ENCODE assay signal across 1 cellular context in the genomic region with DNA sequence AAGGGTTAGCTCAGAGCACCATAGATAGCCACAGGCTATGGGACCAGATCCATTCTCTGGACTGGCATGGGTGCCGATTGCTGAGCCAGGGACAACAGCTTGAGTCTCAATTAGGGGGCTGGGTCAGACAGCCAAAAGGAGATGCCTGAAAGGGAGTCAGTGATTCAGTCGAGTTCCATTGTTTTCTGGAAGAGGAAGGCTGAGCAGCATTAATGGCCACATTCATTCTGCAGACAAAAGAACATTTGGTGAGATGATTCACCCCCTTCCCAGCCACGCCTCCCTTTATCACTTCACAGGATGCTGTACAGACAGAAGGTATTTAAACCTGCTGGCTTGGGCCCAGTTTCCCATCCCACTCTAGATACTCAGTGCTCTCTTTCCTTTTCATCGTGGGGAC.
TF ChIP-seq lines count a peak whose summit lies in the region.

No MANE protein-coding gene starts in this region.

TF ChIP-seq in HCT116, 20 proteins besides CTCF, POLR2A, EP300 and RAD21 (continued from another document):
- TF ChIP-seq, protein P1, sequence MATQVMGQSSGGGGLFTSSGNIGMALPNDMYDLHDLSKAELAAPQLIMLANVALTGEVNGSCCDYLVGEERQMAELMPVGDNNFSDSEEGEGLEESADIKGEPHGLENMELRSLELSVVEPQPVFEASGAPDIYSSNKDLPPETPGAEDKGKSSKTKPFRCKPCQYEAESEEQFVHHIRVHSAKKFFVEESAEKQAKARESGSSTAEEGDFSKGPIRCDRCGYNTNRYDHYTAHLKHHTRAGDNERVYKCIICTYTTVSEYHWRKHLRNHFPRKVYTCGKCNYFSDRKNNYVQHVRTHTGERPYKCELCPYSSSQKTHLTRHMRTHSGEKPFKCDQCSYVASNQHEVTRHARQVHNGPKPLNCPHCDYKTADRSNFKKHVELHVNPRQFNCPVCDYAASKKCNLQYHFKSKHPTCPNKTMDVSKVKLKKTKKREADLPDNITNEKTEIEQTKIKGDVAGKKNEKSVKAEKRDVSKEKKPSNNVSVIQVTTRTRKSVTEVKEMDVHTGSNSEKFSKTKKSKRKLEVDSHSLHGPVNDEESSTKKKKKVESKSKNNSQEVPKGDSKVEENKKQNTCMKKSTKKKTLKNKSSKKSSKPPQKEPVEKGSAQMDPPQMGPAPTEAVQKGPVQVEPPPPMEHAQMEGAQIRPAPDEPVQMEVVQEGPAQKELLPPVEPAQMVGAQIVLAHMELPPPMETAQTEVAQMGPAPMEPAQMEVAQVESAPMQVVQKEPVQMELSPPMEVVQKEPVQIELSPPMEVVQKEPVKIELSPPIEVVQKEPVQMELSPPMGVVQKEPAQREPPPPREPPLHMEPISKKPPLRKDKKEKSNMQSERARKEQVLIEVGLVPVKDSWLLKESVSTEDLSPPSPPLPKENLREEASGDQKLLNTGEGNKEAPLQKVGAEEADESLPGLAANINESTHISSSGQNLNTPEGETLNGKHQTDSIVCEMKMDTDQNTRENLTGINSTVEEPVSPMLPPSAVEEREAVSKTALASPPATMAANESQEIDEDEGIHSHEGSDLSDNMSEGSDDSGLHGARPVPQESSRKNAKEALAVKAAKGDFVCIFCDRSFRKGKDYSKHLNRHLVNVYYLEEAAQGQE (IDR thresholded peaks at IDR 0.05; ENCODE audit: low read depth), result no peak
- TF ChIP-seq TCF7L2 (IDR thresholded peaks at IDR 0.05; ENCODE audit: borderline replicate concordance, extremely low read depth, insufficient read depth, insufficient read length), result no peak
